8 cellular contexts compared by ENCODE assay signal in genomic region chr20:46709055-46709458, GRCh38. TPM values are rescaled to one million over a fixed set of nuclear protein-coding genes. Genes with fewer than 3 reads are reported as not detected.
A peak's percentile ranks its signal among the peaks of the same experiment; 100 is the strongest.
DNase-seq lines count a peak whose midpoint lies in the region; ATAC-seq and TF ChIP-seq lines count a peak whose summit lies in the region.

No MANE protein-coding gene starts in this region.

- no peaks in the 10 kb centered on the region for H3K36me3 Mint-ChIP-seq in CD8-positive, alpha-beta T cell

- H3K27me3 ChIP-seq in CD8-positive, alpha-beta T cell (ENCODE audit: insufficient read depth, low read length): peaks cover 3% of the 10 kb centered on the region
- peaks cover 0 to 16% (median 0%) of the 10 kb centered on the region in 9 donors for H3K27me3 ChIP-seq in heart left ventricle
- H3K27me3 ChIP-seq in psoas muscle (ENCODE audit: insufficient read depth in 3 of 3, low read length in 2 of 3): peaks cover 0 to 31% (median 16%) of the 10 kb centered on the region in 3 donors

- CTCF ChIA-PET in CD8-positive, alpha-beta T cell (lab: Charles Lee): interaction anchor here (0.6 to 2.1 kb wide), 3 partner anchors 14 to 301 kb away, joined by 4 to 9 read pairs (median 4); no protein-coding TSS in a partner anchor

- WGBS in heart left ventricle, 4 donors: 61 to 79% (median 64%) methylated on average over 9 to 13 of the region's 13 CpGs
- 56 to 70% (median 57%) methylated on average over 11 to 13 of the region's 13 CpGs for whole genome bisulfite sequencing in psoas muscle, 3 donors

- no peak overlapping the region for H3K4me3 ChIP-seq in CD8-positive, alpha-beta T cell (ENCODE audit: low read depth, low read length)
- peak overlapping the region; percentile 50 to 85 (median 71) for H3K4me3 ChIP-seq in heart left ventricle
- H3K4me3 ChIP-seq in psoas muscle: peak overlapping the region; percentile 70

- no peaks in the 10 kb centered on the region for H3K9me3 ChIP-seq in CD8-positive, alpha-beta T cell (ENCODE audit: low read length)
- H3K9me3 ChIP-seq in heart left ventricle (peaks cover 0 to 11% (median 1%) of the 10 kb centered on the region in 12 donors), psoas muscle (no peaks in the 10 kb centered on the region)

- TF ChIP-seq POLR2A in heart left ventricle (IDR thresholded peaks at IDR 0.05): no peak

- H3K4me3 Mint-ChIP-seq in CD8-positive, alpha-beta T cell: peak overlapping the region; percentile 72

- no peaks in the 10 kb centered on the region for H3K4me1 ChIP-seq in CD8-positive, alpha-beta T cell (ENCODE audit: insufficient read depth, low read length)
- peaks cover 0 to 17% (median 5%) of the 10 kb centered on the region in 12 donors for H3K4me1 ChIP-seq in heart left ventricle
- no peaks in the 10 kb centered on the region for H3K4me1 ChIP-seq in psoas muscle

- intact Hi-C loops in CD8-positive, alpha-beta T cell (cut with DNase I, micrococcal nuclease): no loop called here
- intact Hi-C loops in heart left ventricle (cut with DNase I): no loop called here
- intact Hi-C loops in psoas muscle (cut with DNase I): no loop called here

- POLR2A ChIA-PET in CD8-positive, alpha-beta T cell (lab: Charles Lee): no interaction called here

- TF ChIP-seq CTCF in CD8-positive, alpha-beta T cell (IDR thresholded peaks at IDR 0.05): no peak
- TF ChIP-seq CTCF in VCaP (conservative IDR thresholded peaks at IDR 0.05) (no peak), heart left ventricle (IDR thresholded peaks at IDR 0.05) (no peak), psoas muscle (IDR thresholded peaks at IDR 0.05) (no peak)

- H3K9me3 Mint-ChIP-seq in CD8-positive, alpha-beta T cell: peaks cover 7% of the 10 kb centered on the region

- DNase-seq in CD8-positive, alpha-beta T cell: no peak
- DNase-seq in heart left ventricle (no peak), psoas muscle (no peak), AML-193 (lab: John Stamatoyannopoulos, UW) (no peak), UCSD-AML1 (lab: John Stamatoyannopoulos, UW; ENCODE audit: unreplicated experiment) (no peak), NCI-H128 (lab: John Stamatoyannopoulos, UW; ENCODE audit: unreplicated experiment) (no peak), COLO829 (ENCODE audit: low spot score) (no peak)

- H3K27me3 Mint-ChIP-seq in CD8-positive, alpha-beta T cell (ENCODE audit: low read depth): peaks cover 69% of the 10 kb centered on the region

- no peak overlapping the region for H3K27ac Mint-ChIP-seq in CD8-positive, alpha-beta T cell

- no peak for ATAC-seq in CD8-positive, alpha-beta T cell
- ATAC-seq in heart left ventricle (peak in 2 of 4 donors; percentile 15 to 27), psoas muscle (no peak)

- no peak overlapping the region for H3K27ac ChIP-seq in CD8-positive, alpha-beta T cell (ENCODE audit: low read depth, low read length)
- H3K27ac ChIP-seq in VCaP (peak overlapping the region; percentile 71; the same call in 1 of the 2 replicates), heart left ventricle (peak overlapping the region in 11 of 12 donors; percentile 29 to 78 (median 65)), psoas muscle (peak overlapping the region; percentile 53)

- no peaks in the 10 kb centered on the region for H3K36me3 ChIP-seq in CD8-positive, alpha-beta T cell (ENCODE audit: insufficient read depth, low read length)
- no peaks in the 10 kb centered on the region for H3K36me3 ChIP-seq in heart left ventricle
- H3K36me3 ChIP-seq in psoas muscle (ENCODE audit: insufficient read depth in 1 of 2, low read depth in 1 of 2): no peaks in the 10 kb centered on the region

- peaks cover 11% of the 10 kb centered on the region for H3K4me1 Mint-ChIP-seq in CD8-positive, alpha-beta T cell (ENCODE audit: low read depth)

RNA-seq across cellular contexts. Expression of gene SLC2A10, which starts 0.4 kb away (rescaled TPM):
- not detected for total RNA-seq in CD8-positive, alpha-beta T cell
- total RNA-seq in heart left ventricle (1 to 10 TPM; 2.1 to 6.3 (median 3.1) TPM), psoas muscle (1 to 10 TPM in 3 of 4 donors, under 1 TPM in 1; 0.40 to 1.7 (median 1.3) TPM)
- polyA plus RNA-seq in heart left ventricle (1 to 10 TPM; 1.4 to 2.4 TPM), psoas muscle (1 to 10 TPM in 1 of 3 donors, under 1 TPM in 2; 0.61 to 1.3 (median 0.84) TPM)

RNA-seq across cellular contexts. Expression of gene TP53RK, which starts 19.8 kb away (rescaled TPM):
- 1 to 10 TPM; 5.4 TPM for total RNA-seq in CD8-positive, alpha-beta T cell
- total RNA-seq in heart left ventricle: 10 to 100 TPM in 1 of 9 donors, 1 to 10 TPM in 8; 5.1 to 10.8 (median 7.9) TPM
- 1 to 10 TPM; 5.0 to 9.9 TPM for polyA plus RNA-seq in heart left ventricle
- total RNA-seq in psoas muscle: 10 to 100 TPM in 2 of 4 donors, 1 to 10 TPM in 2; 5.8 to 10.7 (median 9.6) TPM
- polyA plus RNA-seq in psoas muscle: 10 to 100 TPM in 1 of 3 donors, 1 to 10 TPM in 2; 7.0 to 12.9 (median 9.3) TPM

RNA-seq across cellular contexts. Expression of gene SLC13A3, which starts 57.8 kb away (rescaled TPM):
- total RNA-seq in CD8-positive, alpha-beta T cell: under 1 TPM in 1 of 2 experiments, not detected in 1; 0.14 TPM
- total RNA-seq in heart left ventricle: 1 to 10 TPM in 2 of 9 donors, under 1 TPM in 7; 0.13 to 2.6 (median 0.60) TPM
- polyA plus RNA-seq in heart left ventricle: under 1 TPM; 0.38 to 0.54 TPM
- under 1 TPM; 0.13 to 0.38 (median 0.23) TPM for total RNA-seq in psoas muscle
- under 1 TPM; 0.04 to 0.32 (median 0.06) TPM for polyA plus RNA-seq in psoas muscle
